In genomic region chr2:239431536-239431935, GRCh38 we compare ENCODE assay signal across 21 cellular contexts. TPM values are rescaled to one million over a fixed set of nuclear protein-coding genes. Genes with fewer than 3 reads are reported as not detected.
DNase-seq lines count a peak whose midpoint lies in the region; TF ChIP-seq lines count a peak whose summit lies in the region.
"Had no signal": no experiment of that assay in that cellular context is flagged by ENCODE, and none has a peak within 500 bp of the region (broad histone marks: within the 10 kb centered on the region; RNA-seq: fewer than 3 reads in every experiment).

No MANE protein-coding gene starts in this region.

- no peak overlapping the region for H3K4me3 Mint-ChIP-seq in MCF 10A (ENCODE audit: unreplicated experiment)
- H3K4me3 Mint-ChIP-seq: CD14-positive monocyte; CD4-positive, alpha-beta T cell; CD8-positive, alpha-beta memory T cell; GM23338; H9; HFFc6 had no signal

- no peak overlapping the region for H3K9ac ChIP-seq in mammary epithelial cell (ENCODE audit: insufficient read depth, low read length)
- H3K9ac ChIP-seq: BLaER1 treated with 17β-estradiol and CSF1 and Interleukin-3, amounts not matched to agents 10 nM and 100 nM had no signal

- TF ChIP-seq CTCF in MCF 10A (IDR thresholded peaks at IDR 0.05; ENCODE audit: unreplicated experiment) = no peak
- TF ChIP-seq CTCF in mammary epithelial cell (conservative IDR thresholded peaks at IDR 0.05 in 1 of 2, IDR thresholded peaks at IDR 0.05 in 1 of 2; ENCODE audit: extremely low read depth in 1 of 2, insufficient read depth in 1 of 2, low read depth in 1 of 2, low read length in 2 of 2) = no peak
- TF ChIP-seq CTCF in esophagus muscularis mucosa (IDR thresholded peaks at IDR 0.05) = no peak
- no peak for TF ChIP-seq CTCF in uterus (IDR thresholded peaks at IDR 0.05)

- in situ Hi-C loops in mammary epithelial cell (cut with MboI; ENCODE audit: low sequenced_read_pairs in 2 of 2) (no loop called here), ACHN (cut with HindIII; ENCODE audit: low pct_ligation_motif_present, low pct_unique_long_range_greater_than_20kb, low sequenced_read_pairs) (no loop called here)

- CTCF ChIA-PET in MCF 10A (lab: Yijun Ruan, JAX) (interaction anchor here (0.7 kb wide), 1 partner anchor 26 kb away, joined by 3 read pairs; no protein-coding TSS in a partner anchor), mammary epithelial cell (lab: Charles Lee; ENCODE audit: low non-redundant PET) (no interaction called here)

- H3K4me1 ChIP-seq in mammary epithelial cell (ENCODE audit: insufficient read depth, low read length) (peaks cover 6% of the 10 kb centered on the region), esophagus muscularis mucosa (no peaks in the 10 kb centered on the region), uterus (no peaks in the 10 kb centered on the region)
- H3K4me1 ChIP-seq: BE2C had no signal

- no peak overlapping the region for H3K4me2 ChIP-seq in mammary epithelial cell (ENCODE audit: insufficient read depth, low read depth, low read length)
- H3K4me2 ChIP-seq: BLaER1 treated with 17β-estradiol and CSF1 and Interleukin-3, amounts not matched to agents 10 nM and 100 nM; GM23338 had no signal

- TF ChIP-seq POLR2A in esophagus muscularis mucosa (IDR thresholded peaks at IDR 0.05; ENCODE audit: low read depth) (no peak), uterus (IDR thresholded peaks at IDR 0.05) (no peak)

- H3K27ac ChIP-seq in mammary epithelial cell (ENCODE audit: insufficient read depth, low read depth, low read length) (no peak overlapping the region), esophagus muscularis mucosa (replicated peaks in 1 of 4) (no peak overlapping the region), uterus (no peak overlapping the region)
- H3K27ac ChIP-seq: 22Rv1; BLaER1 treated with 17β-estradiol and CSF1 and Interleukin-3, amounts not matched to agents 10 nM and 100 nM had no signal

- peak; percentile 9 for DNase-seq in MCF 10A (ENCODE audit: unreplicated experiment)
- DNase-seq in mammary epithelial cell = no peak
- DNase-seq in RPMI7951 (ENCODE audit: low read depth) = peak; percentile 58
- DNase-seq in esophagus muscularis mucosa (ENCODE audit: extremely low spot score) = peak; percentile 80
- no peak for DNase-seq in activated effector memory CD4-positive, alpha-beta T cell treated with Interleukin-2 at 50 U/mL for 16 hours
- DNase-seq in uterus = no peak
- no peak for DNase-seq in DMS114 treated with DMSO at 0.1 percent for 48 hours (lab: John Stamatoyannopoulos, UW; ENCODE audit: unreplicated experiment)
- no peak for DNase-seq in ACHN
- DNase-seq: AML-193; BE2C; CD4-positive, alpha-beta T cell; CD8-positive, alpha-beta memory T cell; DMS 273 treated with DMSO at 0.1 percent for 48 hours; DMS53; DMS79 treated with DMSO at 0.1 percent for 48 hours; H9; HFFc6 had no signal

- intact Hi-C loops in MCF 10A (cut with micrococcal nuclease) = no loop called here
- intact Hi-C loops in mammary epithelial cell (cut with micrococcal nuclease) = no loop called here
- intact Hi-C loops in esophagus muscularis mucosa (cut with DNase I) = no loop called here
- intact Hi-C loops in uterus (cut with DNase I; ENCODE audit: low total_unique reads) = no loop called here

- H4K20me1 ChIP-seq in mammary epithelial cell (ENCODE audit: insufficient read depth, low read length) = no peaks in the 10 kb centered on the region
- H4K20me1 ChIP-seq: BLaER1 treated with 17β-estradiol and CSF1 and Interleukin-3, amounts not matched to agents 10 nM and 100 nM had no signal

- WGBS in mammary epithelial cell (ENCODE audit: low coverage, missing lambda C conversion rate) = 40% methylated on average over 5 of the region's 5 CpGs
- WGBS in esophagus muscularis mucosa = 91% methylated on average over 5 of the region's 5 CpGs

- no peaks in the 10 kb centered on the region for H3K27me3 ChIP-seq in mammary epithelial cell (ENCODE audit: insufficient read depth, low read length)
- H3K27me3 ChIP-seq in esophagus muscularis mucosa = no peaks in the 10 kb centered on the region
- H3K27me3 ChIP-seq in uterus = no peaks in the 10 kb centered on the region
- H3K27me3 ChIP-seq: BLaER1 treated with 17β-estradiol and CSF1 and Interleukin-3, amounts not matched to agents 10 nM and 100 nM had no signal

- no peak overlapping the region for H3K27ac Mint-ChIP-seq in MCF 10A (ENCODE audit: low read depth, unreplicated experiment)
- H3K27ac Mint-ChIP-seq: CD14-positive monocyte; CD4-positive, alpha-beta T cell; CD8-positive, alpha-beta memory T cell; GM23338; H9; HFFc6 had no signal

- no peaks in the 10 kb centered on the region for H3K79me2 ChIP-seq in mammary epithelial cell (ENCODE audit: insufficient read depth, low read length)

- peaks cover 24% of the 10 kb centered on the region for H3K27me3 Mint-ChIP-seq in MCF 10A (ENCODE audit: insufficient read depth, unreplicated experiment)
- H3K27me3 Mint-ChIP-seq: CD4-positive, alpha-beta T cell had no signal

- POLR2A ChIA-PET in MCF 10A (lab: Yijun Ruan, JAX) = no interaction called here

- H2AFZ ChIP-seq in mammary epithelial cell (ENCODE audit: low read depth, low read length) = no peak overlapping the region
- H2AFZ ChIP-seq: GM23338 had no signal

- H3K4me3 ChIP-seq in mammary epithelial cell (replicated peaks in 1 of 3; ENCODE audit: insufficient read depth in 1 of 3, low read depth in 2 of 3, low read length in 3 of 3) (no peak overlapping the region), esophagus muscularis mucosa (no peak overlapping the region), uterus (no peak overlapping the region)
- H3K4me3 ChIP-seq: BLaER1 treated with 17β-estradiol and CSF1 and Interleukin-3, amounts not matched to agents 10 nM and 100 nM; GM23338 had no signal

- peaks cover 10% of the 10 kb centered on the region for H3K9me3 Mint-ChIP-seq in MCF 10A (ENCODE audit: unreplicated experiment)
- H3K9me3 Mint-ChIP-seq: GM23338 had no signal

- no peaks in the 10 kb centered on the region for H3K4me1 Mint-ChIP-seq in MCF 10A (ENCODE audit: insufficient read depth, unreplicated experiment)
- H3K4me1 Mint-ChIP-seq: CD8-positive, alpha-beta memory T cell; GM23338; H9 had no signal

- BruUV-seq in MCF 10A (replicated peaks; lab: Mats Ljungman, UMichigan) = no TSS peak
- BruUV-seq in mammary epithelial cell (replicated peaks; lab: Mats Ljungman, UMichigan) = no TSS peak

- H3K36me3 Mint-ChIP-seq in MCF 10A (ENCODE audit: insufficient read depth, unreplicated experiment) = no peaks in the 10 kb centered on the region

- dilution Hi-C loops in mammary epithelial cell (cut with HindIII; ENCODE audit: low sequenced_read_pairs) = no loop called here

- H3K9me3 ChIP-seq in mammary epithelial cell (replicated peaks; ENCODE audit: insufficient read depth, low read length) (no peaks in the 10 kb centered on the region), esophagus muscularis mucosa (peaks cover 0 to 8% (median under 1%) of the 10 kb centered on the region in 4 donors), uterus (no peaks in the 10 kb centered on the region)
- H3K9me3 ChIP-seq: BE2C had no signal

- TF ChIP-seq EP300 in esophagus muscularis mucosa (IDR thresholded peaks at IDR 0.05) = no peak

- H3K36me3 ChIP-seq in mammary epithelial cell (ENCODE audit: insufficient read depth, low read length) (no peaks in the 10 kb centered on the region), esophagus muscularis mucosa (no peaks in the 10 kb centered on the region), uterus (no peaks in the 10 kb centered on the region)
- H3K36me3 ChIP-seq: BE2C; BLaER1 treated with 17β-estradiol and CSF1 and Interleukin-3, amounts not matched to agents 10 nM and 100 nM had no signal

RNA-seq across cellular contexts. Expression of gene HDAC4, which starts 30.7 kb away (rescaled TPM):
- total RNA-seq in MCF 10A (2022) (21.8 and 23.8 TPM in 2 replicates), mammary epithelial cell (10 to 100 TPM; 18.4 to 20.2 TPM), esophagus muscularis mucosa (100 to 1,000 TPM in 1 of 4 donors, 10 to 100 TPM in 3; 59.4 to 119 (median 76.1) TPM), uterus (10 to 100 TPM; 42.1 to 91.5 (median 73.4) TPM)
- polyA plus RNA-seq in mammary epithelial cell = 8.9 TPM
- polyA minus RNA-seq in mammary epithelial cell = 12.6 TPM
- total RNA-seq in RPMI7951 (2014; rRNA removed; shearing (Covaris generic)) = 4.6 and 5.5 TPM in 2 replicates

Comparison
In these comparisons a context has a peak if more than half of its experiments do, and no peak if none do; other contexts are left out.
1. DNase-seq: peak in MCF 10A (single experiment), RPMI7951 (single experiment) and esophagus muscularis mucosa (single experiment); none in mammary epithelial cell (single experiment), activated effector memory CD4-positive, alpha-beta T cell treated with Interleukin-2 at 50 U/mL for 16 hours (single experiment), uterus (0 of 2), DMS114 treated with DMSO at 0.1 percent for 48 hours (single experiment) and ACHN (single experiment).